ENCODE assay signal across 17 cellular contexts in the genomic region with DNA sequence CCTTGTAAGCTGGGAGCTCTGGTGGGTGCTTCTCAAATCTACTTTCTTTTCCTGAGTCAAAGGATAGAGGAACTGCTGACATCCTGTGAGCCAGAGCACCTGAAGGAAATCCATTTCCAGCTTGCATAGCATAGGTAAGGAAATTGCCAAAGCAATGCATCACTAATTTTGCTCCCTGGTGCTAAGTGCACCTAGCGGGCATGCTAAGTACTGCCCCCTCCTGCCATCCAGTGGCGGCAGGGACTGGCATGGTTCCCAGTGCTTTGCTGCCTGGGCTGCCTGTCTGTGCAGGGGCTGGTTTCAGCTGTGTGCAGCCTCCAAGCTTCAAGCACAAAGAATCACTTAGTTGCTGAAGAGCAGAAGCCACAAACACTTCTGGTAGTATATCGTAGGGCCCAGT.
DNase-seq lines count a peak whose midpoint lies in the region; ATAC-seq and TF ChIP-seq lines count a peak whose summit lies in the region.
"Had no signal": no experiment of that assay in that cellular context is flagged by ENCODE, and none has a peak within 500 bp of the region (broad histone marks: within the 10 kb centered on the region; RNA-seq: fewer than 3 reads in every experiment).

No MANE protein-coding gene starts in this region.

- ATAC-seq in esophagus mucosa (peak; percentile 43), GM18870 (IDR thresholded peaks at IDR 0.05; ENCODE audit: unreplicated experiment) (no peak)
- no peak for ATAC-seq in activated CD4-positive, CD25-positive, alpha-beta regulatory T cell treated with anti-CD3 and anti-CD28 coated beads, Interleukin-2, amount 50 U/mL, for 24 hours

- H3K4me1 Mint-ChIP-seq in HFFc6 (ENCODE audit: low read depth), result no peaks in the 10 kb centered on the region
- H3K4me1 Mint-ChIP-seq: H9 had no signal

- no peak for TF ChIP-seq CTCF in HFFc6 (IDR thresholded peaks at IDR 0.05)

- intact Hi-C loops in posterior cingulate gyrus (cut with DNase I), result no loop called here

- peaks cover 13% of the 10 kb centered on the region for H3K36me3 Mint-ChIP-seq in HFFc6 (ENCODE audit: low read depth)

- DNase-seq in NCI-H2107 treated with DMSO at 0.1 percent for 48 hours (lab: John Stamatoyannopoulos, UW; ENCODE audit: unreplicated experiment) (peak; percentile 2), NCI-H2107 (lab: John Stamatoyannopoulos, UW) (no peak), NCI-H2029 (lab: John Stamatoyannopoulos, UW) (peak; percentile 73), posterior cingulate gyrus (peak; percentile 61 to 96 (median 76)), HFFc6 (no peak)
- DNase-seq: activated naive CD8-positive, alpha-beta T cell treated with anti-CD3 and anti-CD28 coated beads, Interleukin-2, amount 10 ng/mL, durations not matched to agents 7 days and 5 days; activated T-cell treated with anti-CD3 and anti-CD28 coated beads, Interleukin-2, amount 50 U/mL, for 24 hours; H9; kidney glomerular epithelial cell; NCI-H2227 treated with DMSO at 0.1 percent for 48 hours; SJCRH30; trophoblast cell had no signal

- H3K4me3 Mint-ChIP-seq in HFFc6, result no peak overlapping the region
- H3K4me3 Mint-ChIP-seq: activated naive CD8-positive, alpha-beta T cell treated with anti-CD3 and anti-CD28 coated beads, Interleukin-2, amount 10 ng/mL, durations not matched to agents 7 days and 5 days; activated T-cell treated with anti-CD3 and anti-CD28 coated beads, Interleukin-2, amount 50 U/mL, for 24 hours; CD4-positive, CD25-positive, alpha-beta regulatory T cell; central memory CD8-positive, alpha-beta T cell; H9 had no signal

- H3K27ac Mint-ChIP-seq in HFFc6, result no peak overlapping the region
- H3K27ac Mint-ChIP-seq: activated naive CD8-positive, alpha-beta T cell treated with anti-CD3 and anti-CD28 coated beads, Interleukin-2, amount 10 ng/mL, durations not matched to agents 7 days and 5 days; activated T-cell treated with anti-CD3 and anti-CD28 coated beads, Interleukin-2, amount 50 U/mL, for 24 hours; CD4-positive, CD25-positive, alpha-beta regulatory T cell; H9 had no signal

- H3K27me3 Mint-ChIP-seq in HFFc6 (ENCODE audit: insufficient read depth), result no peaks in the 10 kb centered on the region
- H3K27me3 Mint-ChIP-seq: activated naive CD8-positive, alpha-beta T cell treated with anti-CD3 and anti-CD28 coated beads, Interleukin-2, amount 10 ng/mL, durations not matched to agents 7 days and 5 days; activated T-cell treated with anti-CD3 and anti-CD28 coated beads, Interleukin-2, amount 50 U/mL, for 24 hours; CD4-positive, CD25-positive, alpha-beta regulatory T cell; central memory CD8-positive, alpha-beta T cell had no signal

- H3K9me3 Mint-ChIP-seq in HFFc6, result no peaks in the 10 kb centered on the region
- H3K9me3 Mint-ChIP-seq: activated T-cell treated with anti-CD3 and anti-CD28 coated beads, Interleukin-2, amount 50 U/mL, for 24 hours; central memory CD8-positive, alpha-beta T cell had no signal

Comparison
In these comparisons a context has a peak if more than half of its experiments do, and no peak if none do; other contexts are left out.
1. DNase-seq: peak in NCI-H2107 treated with DMSO at 0.1 percent for 48 hours (single experiment), NCI-H2029 (single experiment) and posterior cingulate gyrus (10 of 10); none in NCI-H2107 (single experiment) and HFFc6 (single experiment).